ENCODE assay signal across 1 cellular context in the genomic region with DNA sequence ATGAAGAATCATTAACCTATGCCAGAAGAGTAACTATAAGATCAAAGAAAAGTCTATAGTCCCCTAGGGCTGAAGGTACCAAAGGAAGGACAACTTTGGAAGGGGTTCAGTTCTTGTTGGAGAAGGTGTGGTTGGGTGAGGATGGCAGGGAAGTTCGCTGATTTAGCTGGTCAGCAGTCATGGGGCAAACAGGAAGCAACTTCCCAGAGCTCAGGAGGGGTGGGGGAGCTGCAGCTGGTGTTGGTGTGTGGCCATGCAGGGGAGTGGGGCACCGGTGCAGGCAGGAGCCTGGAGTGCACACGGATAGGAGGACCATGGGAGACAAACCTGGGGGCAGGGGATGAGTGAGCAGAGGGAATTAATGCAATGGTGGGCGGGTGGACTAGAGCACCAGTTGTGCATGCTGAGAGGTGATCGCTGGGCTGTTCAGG.
TF ChIP-seq lines count a peak whose summit lies in the region.

No MANE protein-coding gene starts in this region.

TF ChIP-seq in A549, 52 proteins besides CTCF, POLR2A, EP300 and RAD21:
- no peak for TF ChIP-seq HOXA7 (CRISPR knock-in tag; IDR thresholded peaks at IDR 0.05)
- no peak for TF ChIP-seq EHF (CRISPR knock-in tag; IDR thresholded peaks at IDR 0.05)
- no peak for TF ChIP-seq RCOR1 (IDR thresholded peaks at IDR 0.05; ENCODE audit: low read depth, low read length)
TF ChIP-seq in A549: peak in this region for 0.
